In the genomic region with DNA sequence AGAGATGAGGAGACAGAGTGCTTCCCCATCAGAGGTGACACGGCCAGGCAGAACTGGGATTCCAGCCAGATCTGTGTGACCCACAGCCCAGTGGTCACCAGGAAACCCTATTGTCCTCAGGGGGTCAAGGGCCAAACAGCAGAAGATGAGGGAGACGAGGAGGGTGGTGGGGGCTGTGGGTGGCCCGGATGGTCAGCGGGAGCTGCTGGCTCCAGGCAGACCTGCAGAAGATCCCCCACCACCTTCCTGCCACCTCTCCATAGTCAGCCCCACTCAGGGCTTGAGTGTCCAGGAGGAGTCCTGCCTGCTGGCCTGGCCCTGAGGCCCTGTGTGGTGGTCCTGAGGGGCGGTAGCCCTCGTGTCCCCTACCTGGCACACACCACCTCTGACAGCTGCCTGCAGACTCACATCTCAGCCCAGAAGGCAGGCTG, we compare ENCODE assay signal across 24 cellular contexts.
DNase-seq lines count a peak whose midpoint lies in the region; ATAC-seq and TF ChIP-seq lines count a peak whose summit lies in the region.
"Had no signal": no experiment of that assay in that cellular context is flagged by ENCODE, and none has a peak within 500 bp of the region (broad histone marks: within the 10 kb centered on the region; RNA-seq: fewer than 3 reads in every experiment).

No MANE protein-coding gene starts in this region.

- H3K27me3 ChIP-seq in mammary epithelial cell (ENCODE audit: insufficient read depth, low read length) (no peaks in the 10 kb centered on the region), breast epithelium (no peaks in the 10 kb centered on the region), HAP-1 (ENCODE audit: low read depth) (no peaks in the 10 kb centered on the region)
- H3K27me3 ChIP-seq: BE2C, MG63 had no signal

- H2AFZ ChIP-seq in mammary epithelial cell (ENCODE audit: low read depth, low read length), result peak overlapping the region; percentile 54

- CTCF ChIA-PET in mammary epithelial cell (lab: Charles Lee; ENCODE audit: low non-redundant PET), result no interaction called here

- ATAC-seq in mucosa of descending colon (no peak), HG02884 (IDR thresholded peaks at IDR 0.05; ENCODE audit: unreplicated experiment) (no peak), HG03108 (IDR thresholded peaks at IDR 0.05; ENCODE audit: unreplicated experiment) (no peak)
- ATAC-seq: HCT116 had no signal

- no peak for TF ChIP-seq POLR2A in breast epithelium (IDR thresholded peaks at IDR 0.05)

- H3K4me1 ChIP-seq in mammary epithelial cell (ENCODE audit: insufficient read depth, low read length) (peaks cover 20% of the 10 kb centered on the region), breast epithelium (peaks cover 0 to 7% of the 10 kb centered on the region in 2 donors), mucosa of descending colon (ENCODE audit: low read depth) (no peaks in the 10 kb centered on the region), HAP-1 (no peaks in the 10 kb centered on the region)
- H3K4me1 ChIP-seq: BE2C had no signal

- H3K27ac Mint-ChIP-seq in endothelial cell (ENCODE audit: unreplicated experiment), result peak overlapping the region; percentile 79
- H3K27ac Mint-ChIP-seq: IgD-negative memory B cell; natural killer cell; stimulated activated naive CD8-positive, alpha-beta T cell treated with anti-CD3 and anti-CD28 coated beads, Interleukin-15, Interleukin-2, amounts not matched to agents 100 ng/mL and 50 ng/mL, for 24 hours; type B pancreatic cell had no signal

- no peak overlapping the region for H3K4me3 ChIP-seq in mammary epithelial cell (replicated peaks in 1 of 3; ENCODE audit: insufficient read depth in 1 of 3, low read depth in 2 of 3, low read length in 3 of 3)
- peak overlapping the region in 1 of 3 donors; percentile 7 for H3K4me3 ChIP-seq in breast epithelium
- H3K4me3 ChIP-seq in mucosa of descending colon, result no peak overlapping the region
- H3K4me3 ChIP-seq in HAP-1, result no peak overlapping the region
- H3K4me3 ChIP-seq: MG63 had no signal

- H3K27me3 Mint-ChIP-seq in endothelial cell (ENCODE audit: unreplicated experiment), result peaks cover 18% of the 10 kb centered on the region
- H3K27me3 Mint-ChIP-seq: stimulated activated naive CD8-positive, alpha-beta T cell treated with anti-CD3 and anti-CD28 coated beads, Interleukin-15, Interleukin-2, amounts not matched to agents 100 ng/mL and 50 ng/mL, for 24 hours; type B pancreatic cell had no signal

- WGBS in mammary epithelial cell (ENCODE audit: low coverage, missing lambda C conversion rate), result 44% methylated on average over 5 of the region's 6 CpGs

- no peak for DNase-seq in mammary epithelial cell
- DNase-seq in breast epithelium (ENCODE audit: low spot score in 2 of 2), result no peak
- DNase-seq in endothelial cell (ENCODE audit: low spot score), result no peak
- DNase-seq in mucosa of descending colon, result peak in 2 of 3 donors; percentile 9 to 25
- no peak for DNase-seq in DMS53 (lab: John Stamatoyannopoulos, UW)
- no peak for DNase-seq in HAP-1 (ENCODE audit: low spot score in 2 of 2)
- DNase-seq: activated CD8-positive, alpha-beta memory T cell treated with anti-CD3 and anti-CD28 coated beads, Interleukin-2, amount 50 U/mL, for 4 hours; activated effector memory CD4-positive, alpha-beta T cell treated with anti-CD3 and anti-CD28 coated beads, Interleukin-2, amount 50 U/mL, for 16 hours; BE2C; hypothalamus; MG63; natural killer cell; NCI-H1694 treated with DMSO at 0.1 percent for 48 hours; NCI-H2227 treated with DMSO at 0.1 percent for 48 hours; NCI-H774; SHP77 treated with DMSO at 0.1 percent for 48 hours; small intestine; stimulated activated CD4-positive, alpha-beta T cell treated with anti-CD3 and anti-CD28 coated beads, Interleukin-4, amount 100 ng/mL, for 1 hour had no signal

- H3K9me3 ChIP-seq in mammary epithelial cell (replicated peaks; ENCODE audit: insufficient read depth, low read length) (no peaks in the 10 kb centered on the region), breast epithelium (no peaks in the 10 kb centered on the region), mucosa of descending colon (no peaks in the 10 kb centered on the region), HAP-1 (no peaks in the 10 kb centered on the region)
- H3K9me3 ChIP-seq: BE2C, MG63 had no signal

- H3K9ac ChIP-seq in mammary epithelial cell (ENCODE audit: insufficient read depth, low read length), result no peak overlapping the region

- H4K20me1 ChIP-seq in mammary epithelial cell (ENCODE audit: insufficient read depth, low read length), result no peaks in the 10 kb centered on the region

- H3K79me2 ChIP-seq in mammary epithelial cell (ENCODE audit: insufficient read depth, low read length), result no peaks in the 10 kb centered on the region

- H3K4me3 Mint-ChIP-seq in endothelial cell (ENCODE audit: unreplicated experiment), result no peak overlapping the region
- H3K4me3 Mint-ChIP-seq: IgD-negative memory B cell; natural killer cell; stimulated activated naive CD8-positive, alpha-beta T cell treated with anti-CD3 and anti-CD28 coated beads, Interleukin-15, Interleukin-2, amounts not matched to agents 100 ng/mL and 50 ng/mL, for 24 hours; type B pancreatic cell had no signal

- in situ Hi-C loops in mammary epithelial cell (cut with MboI; ENCODE audit: low sequenced_read_pairs in 2 of 2), result no loop called here
- in situ Hi-C loops in HAP-1 (cut with MboI; ENCODE audit: low sequenced_read_pairs), result no loop called here

- H3K4me1 Mint-ChIP-seq in endothelial cell (ENCODE audit: unreplicated experiment), result peaks cover 30% of the 10 kb centered on the region

- H3K9me3 Mint-ChIP-seq in endothelial cell (ENCODE audit: unreplicated experiment), result no peaks in the 10 kb centered on the region
- H3K9me3 Mint-ChIP-seq: natural killer cell; stimulated activated naive CD8-positive, alpha-beta T cell treated with anti-CD3 and anti-CD28 coated beads, Interleukin-15, Interleukin-2, amounts not matched to agents 100 ng/mL and 50 ng/mL, for 24 hours; type B pancreatic cell had no signal

- dilution Hi-C loops in mammary epithelial cell (cut with HindIII; ENCODE audit: low sequenced_read_pairs), result no loop called here

- intact Hi-C loops in mammary epithelial cell (cut with micrococcal nuclease), result no loop called here
- intact Hi-C loops in breast epithelium (cut with DNase I; ENCODE audit: low total_unique reads), result no loop called here
- intact Hi-C loops in mucosa of descending colon (cut with DNase I, micrococcal nuclease), result no loop called here

- TF ChIP-seq CTCF in mammary epithelial cell (conservative IDR thresholded peaks at IDR 0.05 in 1 of 2, IDR thresholded peaks at IDR 0.05 in 1 of 2; ENCODE audit: extremely low read depth in 1 of 2, insufficient read depth in 1 of 2, low read depth in 1 of 2, low read length in 2 of 2) (no peak), breast epithelium (IDR thresholded peaks at IDR 0.05) (no peak), endothelial cell (IDR thresholded peaks at IDR 0.05; ENCODE audit: unreplicated experiment) (no peak), mucosa of descending colon (IDR thresholded peaks at IDR 0.05) (no peak)

- no peak overlapping the region for H3K27ac ChIP-seq in mammary epithelial cell (ENCODE audit: insufficient read depth, low read depth, low read length)
- peak overlapping the region in 1 of 2 donors; percentile 66 for H3K27ac ChIP-seq in breast epithelium

- no TSS peak for BruUV-seq in mammary epithelial cell (replicated peaks; lab: Mats Ljungman, UMichigan)

- peaks cover 23% of the 10 kb centered on the region for H3K36me3 Mint-ChIP-seq in endothelial cell (ENCODE audit: low read depth, unreplicated experiment)
- H3K36me3 Mint-ChIP-seq: natural killer cell had no signal

- H3K36me3 ChIP-seq in mammary epithelial cell (ENCODE audit: insufficient read depth, low read length) (no peaks in the 10 kb centered on the region), breast epithelium (no peaks in the 10 kb centered on the region), mucosa of descending colon (ENCODE audit: low read depth) (no peaks in the 10 kb centered on the region), HAP-1 (replicated peaks) (no peaks in the 10 kb centered on the region)
- H3K36me3 ChIP-seq: BE2C, MG63 had no signal

- peak overlapping the region; percentile 1 for H3K4me2 ChIP-seq in mammary epithelial cell (ENCODE audit: insufficient read depth, low read depth, low read length)

Comparison
In these comparisons a context has a peak if more than half of its experiments do, and no peak if none do; other contexts are left out.
1. DNase-seq: peak in mucosa of descending colon (2 of 3); none in mammary epithelial cell (single experiment), breast epithelium (0 of 2), endothelial cell (single experiment), DMS53 (single experiment) and HAP-1 (0 of 2).